Comparison of ENCODE assay signal across 11 cellular contexts in genomic region chr1:9240914-9241820, GRCh38. TPM values are rescaled to one million over a fixed set of nuclear protein-coding genes. Genes with fewer than 3 reads are reported as not detected.
DNase-seq lines count a peak whose midpoint lies in the region; ATAC-seq, FAIRE-seq and TF ChIP-seq lines count a peak whose summit lies in the region.
"Had no signal": no experiment of that assay in that cellular context is flagged by ENCODE, and none has a peak within 500 bp of the region (broad histone marks: within the 10 kb centered on the region; RNA-seq: fewer than 3 reads in every experiment).

No MANE protein-coding gene starts in this region.

- H3K36me3 Mint-ChIP-seq in activated CD4-positive, alpha-beta T cell treated with anti-CD3 and anti-CD28 coated beads, Interleukin-2, amount 10 ng/mL, durations not matched to agents 24 days and 14 days (ENCODE audit: low read depth): peaks cover 30% of the 10 kb centered on the region
- peaks cover 3% of the 10 kb centered on the region for H3K36me3 Mint-ChIP-seq in activated CD4-positive, alpha-beta T cell treated with anti-CD3 and anti-CD28 coated beads, Interleukin-2, amount 10 ng/mL, durations not matched to agents 7 days and 5 days (ENCODE audit: low read depth)
- H3K36me3 Mint-ChIP-seq in progenitor cell of endocrine pancreas (ENCODE audit: insufficient read depth): peaks cover 4% of the 10 kb centered on the region

- H3K27ac ChIP-seq in esophagus squamous epithelium: peak overlapping the region; percentile 87 to 94 (median 92)
- peak overlapping the region; percentile 90 for H3K27ac ChIP-seq in psoas muscle
- H3K27ac ChIP-seq in upper lobe of right lung: peak overlapping the region; percentile 83
- H3K27ac ChIP-seq: epithelial cell of prostate had no signal

- H3K27me3 ChIP-seq in esophagus squamous epithelium (no peaks in the 10 kb centered on the region), psoas muscle (ENCODE audit: insufficient read depth in 3 of 3, low read length in 2 of 3) (no peaks in the 10 kb centered on the region), upper lobe of right lung (no peaks in the 10 kb centered on the region)

- peaks cover 0 to 13% (median 0%) of the 10 kb centered on the region in 3 donors for H3K36me3 ChIP-seq in esophagus squamous epithelium
- H3K36me3 ChIP-seq in psoas muscle (ENCODE audit: insufficient read depth in 1 of 2, low read depth in 1 of 2): peaks cover 0 to 10% of the 10 kb centered on the region in 2 donors
- peaks cover 4% of the 10 kb centered on the region for H3K36me3 ChIP-seq in upper lobe of right lung

- CTCF ChIA-PET in activated CD4-positive, alpha-beta T cell treated with anti-CD3 and anti-CD28 coated beads, Interleukin-2, amount 10 ng/mL, durations not matched to agents 7 days and 5 days (lab: Charles Lee): interaction anchor here (0.5 kb wide), 1 partner anchor 304 kb away, joined by 7 read pairs; no protein-coding TSS in a partner anchor

- peaks cover 63 to 98% (median 85%) of the 10 kb centered on the region in 3 donors for H3K4me1 ChIP-seq in esophagus squamous epithelium
- peaks cover 100% of the 10 kb centered on the region for H3K4me1 ChIP-seq in psoas muscle
- H3K4me1 ChIP-seq in upper lobe of right lung: peaks cover 86% of the 10 kb centered on the region

- TF ChIP-seq CTCF in esophagus squamous epithelium (IDR thresholded peaks at IDR 0.05) (no peak), psoas muscle (IDR thresholded peaks at IDR 0.05) (no peak), upper lobe of right lung (IDR thresholded peaks at IDR 0.05) (no peak), progenitor cell of endocrine pancreas (IDR thresholded peaks at IDR 0.05; ENCODE audit: unreplicated experiment) (no peak)

- peak overlapping the region; percentile 78 for H3K4me3 Mint-ChIP-seq in activated CD4-positive, alpha-beta T cell treated with anti-CD3 and anti-CD28 coated beads, Interleukin-2, amount 10 ng/mL, durations not matched to agents 24 days and 14 days
- H3K4me3 Mint-ChIP-seq in activated CD4-positive, alpha-beta T cell treated with anti-CD3 and anti-CD28 coated beads, Interleukin-2, amount 10 ng/mL, durations not matched to agents 7 days and 5 days: no peak overlapping the region
- H3K4me3 Mint-ChIP-seq in progenitor cell of endocrine pancreas (ENCODE audit: low read depth): no peak overlapping the region
- H3K4me3 Mint-ChIP-seq: activated naive CD4-positive, alpha-beta T cell treated with anti-CD3 and anti-CD28 coated beads, Interleukin-2, amount 10 ng/mL, durations not matched to agents 7 days and 5 days; HFFc6 had no signal

- no peaks in the 10 kb centered on the region for H3K9me3 Mint-ChIP-seq in activated CD4-positive, alpha-beta T cell treated with anti-CD3 and anti-CD28 coated beads, Interleukin-2, amount 10 ng/mL, durations not matched to agents 24 days and 14 days
- no peaks in the 10 kb centered on the region for H3K9me3 Mint-ChIP-seq in activated CD4-positive, alpha-beta T cell treated with anti-CD3 and anti-CD28 coated beads, Interleukin-2, amount 10 ng/mL, durations not matched to agents 7 days and 5 days
- no peaks in the 10 kb centered on the region for H3K9me3 Mint-ChIP-seq in progenitor cell of endocrine pancreas (ENCODE audit: low read depth)
- H3K9me3 Mint-ChIP-seq: activated naive CD4-positive, alpha-beta T cell treated with anti-CD3 and anti-CD28 coated beads, Interleukin-2, amount 10 ng/mL, durations not matched to agents 7 days and 5 days; HFFc6 had no signal

- no peak for ATAC-seq in psoas muscle
- no peak for ATAC-seq in upper lobe of right lung
- ATAC-seq in GM19035 (IDR thresholded peaks at IDR 0.05; ENCODE audit: unreplicated experiment): no peak

- H3K9me3 ChIP-seq in esophagus squamous epithelium: no peaks in the 10 kb centered on the region
- no peaks in the 10 kb centered on the region for H3K9me3 ChIP-seq in psoas muscle
- H3K9me3 ChIP-seq in upper lobe of right lung: no peaks in the 10 kb centered on the region

- no peak for DNase-seq in activated CD4-positive, alpha-beta T cell treated with anti-CD3 and anti-CD28 coated beads, Interleukin-2, amount 10 ng/mL, durations not matched to agents 24 days and 14 days
- no peak for DNase-seq in activated CD4-positive, alpha-beta T cell treated with anti-CD3 and anti-CD28 coated beads, Interleukin-2, amount 10 ng/mL, durations not matched to agents 7 days and 5 days
- DNase-seq in esophagus squamous epithelium (lab: John Stamatoyannopoulos, UW): no peak
- no peak for DNase-seq in psoas muscle
- peak; percentile 46 for DNase-seq in upper lobe of right lung
- no peak for DNase-seq in HTR-8/SVneo (ENCODE audit: insufficient read length, low spot score)
- no peak for DNase-seq in progenitor cell of endocrine pancreas (ENCODE audit: low spot score, unreplicated experiment)
- DNase-seq: activated naive CD4-positive, alpha-beta T cell treated with anti-CD3 and anti-CD28 coated beads, Interleukin-2, amount 10 ng/mL, durations not matched to agents 7 days and 5 days; HFFc6 had no signal

- intact Hi-C loops in activated CD4-positive, alpha-beta T cell treated with anti-CD3 and anti-CD28 coated beads, Interleukin-2, amount 10 ng/mL, durations not matched to agents 24 days and 14 days (cut with micrococcal nuclease): no loop called here
- intact Hi-C loops in esophagus squamous epithelium (cut with DNase I) (no loop called here), psoas muscle (cut with DNase I) (no loop called here), upper lobe of right lung (cut with DNase I) (no loop called here)

- H3K4me3 ChIP-seq in esophagus squamous epithelium (no peak overlapping the region), psoas muscle (peak overlapping the region; percentile 60), upper lobe of right lung (no peak overlapping the region)

- peaks cover 70% of the 10 kb centered on the region for H3K4me1 Mint-ChIP-seq in activated CD4-positive, alpha-beta T cell treated with anti-CD3 and anti-CD28 coated beads, Interleukin-2, amount 10 ng/mL, durations not matched to agents 24 days and 14 days
- H3K4me1 Mint-ChIP-seq in activated CD4-positive, alpha-beta T cell treated with anti-CD3 and anti-CD28 coated beads, Interleukin-2, amount 10 ng/mL, durations not matched to agents 7 days and 5 days: peaks cover 74% of the 10 kb centered on the region
- H3K4me1 Mint-ChIP-seq in progenitor cell of endocrine pancreas (ENCODE audit: low read depth): peaks cover 17% of the 10 kb centered on the region

- H3K27me3 Mint-ChIP-seq in activated CD4-positive, alpha-beta T cell treated with anti-CD3 and anti-CD28 coated beads, Interleukin-2, amount 10 ng/mL, durations not matched to agents 24 days and 14 days: no peaks in the 10 kb centered on the region
- peaks cover 2% of the 10 kb centered on the region for H3K27me3 Mint-ChIP-seq in activated CD4-positive, alpha-beta T cell treated with anti-CD3 and anti-CD28 coated beads, Interleukin-2, amount 10 ng/mL, durations not matched to agents 7 days and 5 days
- no peaks in the 10 kb centered on the region for H3K27me3 Mint-ChIP-seq in progenitor cell of endocrine pancreas

- POLR2A ChIA-PET in activated CD4-positive, alpha-beta T cell treated with anti-CD3 and anti-CD28 coated beads, Interleukin-2, amount 10 ng/mL, durations not matched to agents 7 days and 5 days (lab: Charles Lee): no interaction called here

- TF ChIP-seq POLR2A in esophagus squamous epithelium (IDR thresholded peaks at IDR 0.05): no peak

- H3K27ac Mint-ChIP-seq in activated CD4-positive, alpha-beta T cell treated with anti-CD3 and anti-CD28 coated beads, Interleukin-2, amount 10 ng/mL, durations not matched to agents 24 days and 14 days: no peak overlapping the region
- H3K27ac Mint-ChIP-seq in activated CD4-positive, alpha-beta T cell treated with anti-CD3 and anti-CD28 coated beads, Interleukin-2, amount 10 ng/mL, durations not matched to agents 7 days and 5 days: no peak overlapping the region
- no peak overlapping the region for H3K27ac Mint-ChIP-seq in progenitor cell of endocrine pancreas
- H3K27ac Mint-ChIP-seq: activated naive CD4-positive, alpha-beta T cell treated with anti-CD3 and anti-CD28 coated beads, Interleukin-2, amount 10 ng/mL, durations not matched to agents 7 days and 5 days; HFFc6 had no signal

- 76% methylated on average over 6 of the region's 8 CpGs for WGBS in esophagus squamous epithelium, 2 donors
- 76 to 89% (median 83%) methylated on average over 8 of the region's 8 CpGs for WGBS in psoas muscle, 3 donors

- FAIRE-seq in HTR-8/SVneo (lab: Jason Lieb, UNC): no peak

RNA-seq across cellular contexts. Expression of gene H6PD, which starts 6.6 kb away (rescaled TPM):
- 17.4 and 17.7 TPM in 2 replicates for total RNA-seq in activated CD4-positive, alpha-beta T cell treated with anti-CD3 and anti-CD28 coated beads, Interleukin-2, amount 10 ng/mL, durations not matched to agents 24 days and 14 days
- total RNA-seq in activated CD4-positive, alpha-beta T cell treated with anti-CD3 and anti-CD28 coated beads, Interleukin-2, amount 10 ng/mL, durations not matched to agents 7 days and 5 days: 10 to 100 TPM; 15.1 to 15.3 TPM
- total RNA-seq in esophagus squamous epithelium: 10 to 100 TPM; 10.6 to 35.5 (median 18.7) TPM
- total RNA-seq in psoas muscle: 10 to 100 TPM; 21.0 to 56.8 (median 37.0) TPM
- polyA plus RNA-seq in psoas muscle: 10 to 100 TPM in 2 of 3 donors, 1 to 10 TPM in 1; 5.8 to 23.4 (median 14.9) TPM
- total RNA-seq in upper lobe of right lung: 43.7 TPM
- total RNA-seq in progenitor cell of endocrine pancreas: 36.0 and 36.2 TPM in 2 replicates

RNA-seq across cellular contexts. Expression of gene SPSB1, which starts 51.5 kb away (rescaled TPM):
- 4.8 and 6.2 TPM in 2 replicates for total RNA-seq in activated CD4-positive, alpha-beta T cell treated with anti-CD3 and anti-CD28 coated beads, Interleukin-2, amount 10 ng/mL, durations not matched to agents 24 days and 14 days
- total RNA-seq in activated CD4-positive, alpha-beta T cell treated with anti-CD3 and anti-CD28 coated beads, Interleukin-2, amount 10 ng/mL, durations not matched to agents 7 days and 5 days: 1 to 10 TPM; 4.8 to 6.6 TPM
- 10 to 100 TPM; 15.2 to 35.5 (median 25.2) TPM for total RNA-seq in esophagus squamous epithelium
- 10 to 100 TPM; 12.0 to 60.7 (median 42.1) TPM for total RNA-seq in psoas muscle
- 10 to 100 TPM; 22.9 to 46.2 (median 28.6) TPM for polyA plus RNA-seq in psoas muscle
- total RNA-seq in upper lobe of right lung: 29.0 TPM
- total RNA-seq in progenitor cell of endocrine pancreas: 5.5 and 6.6 TPM in 2 replicates
